Comparison of ENCODE assay signal across 1 cellular context in the genomic region with DNA sequence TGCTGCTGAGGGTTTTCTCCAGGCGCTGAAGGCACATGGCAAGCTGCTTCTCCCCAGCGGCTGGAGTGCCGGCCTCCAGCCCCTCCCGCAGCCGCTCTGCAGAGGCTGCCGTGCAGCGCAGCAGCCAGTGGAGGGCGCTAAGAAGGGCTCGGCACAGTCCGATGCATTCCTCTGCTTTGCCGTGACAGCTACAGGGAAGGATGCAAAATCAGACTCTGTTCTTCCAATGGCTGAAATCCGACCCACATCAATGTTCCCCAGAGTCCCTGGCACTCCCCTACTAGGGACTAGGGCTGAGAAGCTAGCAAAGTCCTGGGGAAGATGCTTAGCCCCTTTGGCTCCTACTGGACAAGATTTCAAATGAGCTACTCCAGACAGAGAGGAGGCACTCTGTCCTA.
TF ChIP-seq lines count a peak whose summit lies in the region.

No MANE protein-coding gene starts in this region.

TF ChIP-seq in WTC11, 78 proteins besides CTCF, POLR2A, EP300 and RAD21 (continued from another document):
- no peak for TF ChIP-seq JUN (CRISPR knock-in tag; IDR thresholded peaks at IDR 0.05)
- TF ChIP-seq FOXK1 (CRISPR knock-in tag; IDR thresholded peaks at IDR 0.05), result no peak
- TF ChIP-seq, protein P1, sequence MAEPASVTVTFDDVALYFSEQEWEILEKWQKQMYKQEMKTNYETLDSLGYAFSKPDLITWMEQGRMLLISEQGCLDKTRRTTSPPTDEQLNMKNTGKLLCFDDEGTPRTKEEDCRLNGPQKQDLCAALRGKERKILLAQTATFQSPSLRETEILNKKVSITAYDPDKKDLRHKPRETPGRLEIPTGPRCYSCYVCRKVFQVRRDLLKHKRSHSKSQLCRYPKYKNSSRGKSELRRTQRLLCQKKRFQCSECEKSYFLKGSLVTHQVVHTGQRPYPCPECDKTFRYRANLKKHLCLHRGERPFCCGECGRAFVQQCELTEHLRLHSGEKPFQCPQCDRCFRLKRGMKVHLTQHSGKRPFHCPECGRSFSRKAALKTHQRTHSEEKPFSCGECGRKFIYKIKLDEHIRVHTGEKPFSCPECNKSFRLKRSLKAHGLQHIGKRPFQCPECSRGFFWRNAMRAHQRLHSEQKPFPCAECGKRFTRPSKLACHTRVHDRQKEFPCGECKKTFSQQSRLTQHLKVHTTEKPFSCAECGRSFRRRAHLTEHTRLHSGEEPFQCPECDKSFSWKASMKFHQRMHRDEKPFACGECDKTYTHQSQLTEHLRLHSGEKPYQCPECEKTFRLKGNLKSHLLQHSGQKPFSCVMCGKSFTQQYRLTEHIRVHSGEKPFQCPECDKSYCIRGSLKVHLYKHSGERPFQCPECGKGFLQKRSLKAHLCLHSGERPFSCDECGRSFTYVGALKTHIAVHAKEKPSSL (CRISPR knock-in tag; conservative IDR thresholded peaks at IDR 0.05), result no peak
- TF ChIP-seq ZBTB21 (CRISPR knock-in tag; IDR thresholded peaks at IDR 0.05; ENCODE audit: borderline replicate concordance), result 0 out of 2 replicates have a peak, but pooled peaks have one; percentile 51
- TF ChIP-seq, protein P2, sequence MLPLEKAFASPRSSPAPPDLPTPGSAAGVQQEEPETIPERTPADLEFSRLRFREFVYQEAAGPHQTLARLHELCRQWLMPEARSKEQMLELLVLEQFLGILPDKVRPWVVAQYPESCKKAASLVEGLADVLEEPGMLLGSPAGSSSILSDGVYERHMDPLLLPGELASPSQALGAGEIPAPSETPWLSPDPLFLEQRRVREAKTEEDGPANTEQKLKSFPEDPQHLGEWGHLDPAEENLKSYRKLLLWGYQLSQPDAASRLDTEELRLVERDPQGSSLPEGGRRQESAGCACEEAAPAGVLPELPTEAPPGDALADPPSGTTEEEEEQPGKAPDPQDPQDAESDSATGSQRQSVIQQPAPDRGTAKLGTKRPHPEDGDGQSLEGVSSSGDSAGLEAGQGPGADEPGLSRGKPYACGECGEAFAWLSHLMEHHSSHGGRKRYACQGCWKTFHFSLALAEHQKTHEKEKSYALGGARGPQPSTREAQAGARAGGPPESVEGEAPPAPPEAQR (CRISPR knock-in tag; IDR thresholded peaks at IDR 0.05), result no peak
- TF ChIP-seq, protein P3, sequence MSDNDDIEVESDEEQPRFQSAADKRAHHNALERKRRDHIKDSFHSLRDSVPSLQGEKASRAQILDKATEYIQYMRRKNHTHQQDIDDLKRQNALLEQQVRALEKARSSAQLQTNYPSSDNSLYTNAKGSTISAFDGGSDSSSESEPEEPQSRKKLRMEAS (CRISPR knock-in tag; IDR thresholded peaks at IDR 0.05), result peak; percentile 65
- no peak for TF ChIP-seq ZNF219 (CRISPR knock-in tag; IDR thresholded peaks at IDR 0.05; ENCODE audit: borderline replicate concordance)
- TF ChIP-seq, protein P4, sequence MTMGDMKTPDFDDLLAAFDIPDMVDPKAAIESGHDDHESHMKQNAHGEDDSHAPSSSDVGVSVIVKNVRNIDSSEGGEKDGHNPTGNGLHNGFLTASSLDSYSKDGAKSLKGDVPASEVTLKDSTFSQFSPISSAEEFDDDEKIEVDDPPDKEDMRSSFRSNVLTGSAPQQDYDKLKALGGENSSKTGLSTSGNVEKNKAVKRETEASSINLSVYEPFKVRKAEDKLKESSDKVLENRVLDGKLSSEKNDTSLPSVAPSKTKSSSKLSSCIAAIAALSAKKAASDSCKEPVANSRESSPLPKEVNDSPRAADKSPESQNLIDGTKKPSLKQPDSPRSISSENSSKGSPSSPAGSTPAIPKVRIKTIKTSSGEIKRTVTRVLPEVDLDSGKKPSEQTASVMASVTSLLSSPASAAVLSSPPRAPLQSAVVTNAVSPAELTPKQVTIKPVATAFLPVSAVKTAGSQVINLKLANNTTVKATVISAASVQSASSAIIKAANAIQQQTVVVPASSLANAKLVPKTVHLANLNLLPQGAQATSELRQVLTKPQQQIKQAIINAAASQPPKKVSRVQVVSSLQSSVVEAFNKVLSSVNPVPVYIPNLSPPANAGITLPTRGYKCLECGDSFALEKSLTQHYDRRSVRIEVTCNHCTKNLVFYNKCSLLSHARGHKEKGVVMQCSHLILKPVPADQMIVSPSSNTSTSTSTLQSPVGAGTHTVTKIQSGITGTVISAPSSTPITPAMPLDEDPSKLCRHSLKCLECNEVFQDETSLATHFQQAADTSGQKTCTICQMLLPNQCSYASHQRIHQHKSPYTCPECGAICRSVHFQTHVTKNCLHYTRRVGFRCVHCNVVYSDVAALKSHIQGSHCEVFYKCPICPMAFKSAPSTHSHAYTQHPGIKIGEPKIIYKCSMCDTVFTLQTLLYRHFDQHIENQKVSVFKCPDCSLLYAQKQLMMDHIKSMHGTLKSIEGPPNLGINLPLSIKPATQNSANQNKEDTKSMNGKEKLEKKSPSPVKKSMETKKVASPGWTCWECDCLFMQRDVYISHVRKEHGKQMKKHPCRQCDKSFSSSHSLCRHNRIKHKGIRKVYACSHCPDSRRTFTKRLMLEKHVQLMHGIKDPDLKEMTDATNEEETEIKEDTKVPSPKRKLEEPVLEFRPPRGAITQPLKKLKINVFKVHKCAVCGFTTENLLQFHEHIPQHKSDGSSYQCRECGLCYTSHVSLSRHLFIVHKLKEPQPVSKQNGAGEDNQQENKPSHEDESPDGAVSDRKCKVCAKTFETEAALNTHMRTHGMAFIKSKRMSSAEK (CRISPR knock-in tag; IDR thresholded peaks at IDR 0.05; ENCODE audit: borderline replicate concordance), result no peak
- no peak for TF ChIP-seq ZNF232 (CRISPR knock-in tag; IDR thresholded peaks at IDR 0.05)
- TF ChIP-seq, protein P5, sequence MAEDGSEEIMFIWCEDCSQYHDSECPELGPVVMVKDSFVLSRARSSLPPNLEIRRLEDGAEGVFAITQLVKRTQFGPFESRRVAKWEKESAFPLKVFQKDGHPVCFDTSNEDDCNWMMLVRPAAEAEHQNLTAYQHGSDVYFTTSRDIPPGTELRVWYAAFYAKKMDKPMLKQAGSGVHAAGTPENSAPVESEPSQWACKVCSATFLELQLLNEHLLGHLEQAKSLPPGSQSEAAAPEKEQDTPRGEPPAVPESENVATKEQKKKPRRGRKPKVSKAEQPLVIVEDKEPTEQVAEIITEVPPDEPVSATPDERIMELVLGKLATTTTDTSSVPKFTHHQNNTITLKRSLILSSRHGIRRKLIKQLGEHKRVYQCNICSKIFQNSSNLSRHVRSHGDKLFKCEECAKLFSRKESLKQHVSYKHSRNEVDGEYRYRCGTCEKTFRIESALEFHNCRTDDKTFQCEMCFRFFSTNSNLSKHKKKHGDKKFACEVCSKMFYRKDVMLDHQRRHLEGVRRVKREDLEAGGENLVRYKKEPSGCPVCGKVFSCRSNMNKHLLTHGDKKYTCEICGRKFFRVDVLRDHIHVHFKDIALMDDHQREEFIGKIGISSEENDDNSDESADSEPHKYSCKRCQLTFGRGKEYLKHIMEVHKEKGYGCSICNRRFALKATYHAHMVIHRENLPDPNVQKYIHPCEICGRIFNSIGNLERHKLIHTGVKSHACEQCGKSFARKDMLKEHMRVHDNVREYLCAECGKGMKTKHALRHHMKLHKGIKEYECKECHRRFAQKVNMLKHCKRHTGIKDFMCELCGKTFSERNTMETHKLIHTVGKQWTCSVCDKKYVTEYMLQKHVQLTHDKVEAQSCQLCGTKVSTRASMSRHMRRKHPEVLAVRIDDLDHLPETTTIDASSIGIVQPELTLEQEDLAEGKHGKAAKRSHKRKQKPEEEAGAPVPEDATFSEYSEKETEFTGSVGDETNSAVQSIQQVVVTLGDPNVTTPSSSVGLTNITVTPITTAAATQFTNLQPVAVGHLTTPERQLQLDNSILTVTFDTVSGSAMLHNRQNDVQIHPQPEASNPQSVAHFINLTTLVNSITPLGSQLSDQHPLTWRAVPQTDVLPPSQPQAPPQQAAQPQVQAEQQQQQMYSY (CRISPR knock-in tag; IDR thresholded peaks at IDR 0.05), result no peak
- TF ChIP-seq, protein P6, sequence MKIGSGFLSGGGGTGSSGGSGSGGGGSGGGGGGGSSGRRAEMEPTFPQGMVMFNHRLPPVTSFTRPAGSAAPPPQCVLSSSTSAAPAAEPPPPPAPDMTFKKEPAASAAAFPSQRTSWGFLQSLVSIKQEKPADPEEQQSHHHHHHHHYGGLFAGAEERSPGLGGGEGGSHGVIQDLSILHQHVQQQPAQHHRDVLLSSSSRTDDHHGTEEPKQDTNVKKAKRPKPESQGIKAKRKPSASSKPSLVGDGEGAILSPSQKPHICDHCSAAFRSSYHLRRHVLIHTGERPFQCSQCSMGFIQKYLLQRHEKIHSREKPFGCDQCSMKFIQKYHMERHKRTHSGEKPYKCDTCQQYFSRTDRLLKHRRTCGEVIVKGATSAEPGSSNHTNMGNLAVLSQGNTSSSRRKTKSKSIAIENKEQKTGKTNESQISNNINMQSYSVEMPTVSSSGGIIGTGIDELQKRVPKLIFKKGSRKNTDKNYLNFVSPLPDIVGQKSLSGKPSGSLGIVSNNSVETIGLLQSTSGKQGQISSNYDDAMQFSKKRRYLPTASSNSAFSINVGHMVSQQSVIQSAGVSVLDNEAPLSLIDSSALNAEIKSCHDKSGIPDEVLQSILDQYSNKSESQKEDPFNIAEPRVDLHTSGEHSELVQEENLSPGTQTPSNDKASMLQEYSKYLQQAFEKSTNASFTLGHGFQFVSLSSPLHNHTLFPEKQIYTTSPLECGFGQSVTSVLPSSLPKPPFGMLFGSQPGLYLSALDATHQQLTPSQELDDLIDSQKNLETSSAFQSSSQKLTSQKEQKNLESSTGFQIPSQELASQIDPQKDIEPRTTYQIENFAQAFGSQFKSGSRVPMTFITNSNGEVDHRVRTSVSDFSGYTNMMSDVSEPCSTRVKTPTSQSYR (CRISPR knock-in tag; IDR thresholded peaks at IDR 0.05), result no peak
- TF ChIP-seq, protein P7, sequence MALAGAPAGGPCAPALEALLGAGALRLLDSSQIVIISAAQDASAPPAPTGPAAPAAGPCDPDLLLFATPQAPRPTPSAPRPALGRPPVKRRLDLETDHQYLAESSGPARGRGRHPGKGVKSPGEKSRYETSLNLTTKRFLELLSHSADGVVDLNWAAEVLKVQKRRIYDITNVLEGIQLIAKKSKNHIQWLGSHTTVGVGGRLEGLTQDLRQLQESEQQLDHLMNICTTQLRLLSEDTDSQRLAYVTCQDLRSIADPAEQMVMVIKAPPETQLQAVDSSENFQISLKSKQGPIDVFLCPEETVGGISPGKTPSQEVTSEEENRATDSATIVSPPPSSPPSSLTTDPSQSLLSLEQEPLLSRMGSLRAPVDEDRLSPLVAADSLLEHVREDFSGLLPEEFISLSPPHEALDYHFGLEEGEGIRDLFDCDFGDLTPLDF (CRISPR knock-in tag; IDR thresholded peaks at IDR 0.05), result no peak
